ENCODE assay signal across 13 cellular contexts in the genomic region with DNA sequence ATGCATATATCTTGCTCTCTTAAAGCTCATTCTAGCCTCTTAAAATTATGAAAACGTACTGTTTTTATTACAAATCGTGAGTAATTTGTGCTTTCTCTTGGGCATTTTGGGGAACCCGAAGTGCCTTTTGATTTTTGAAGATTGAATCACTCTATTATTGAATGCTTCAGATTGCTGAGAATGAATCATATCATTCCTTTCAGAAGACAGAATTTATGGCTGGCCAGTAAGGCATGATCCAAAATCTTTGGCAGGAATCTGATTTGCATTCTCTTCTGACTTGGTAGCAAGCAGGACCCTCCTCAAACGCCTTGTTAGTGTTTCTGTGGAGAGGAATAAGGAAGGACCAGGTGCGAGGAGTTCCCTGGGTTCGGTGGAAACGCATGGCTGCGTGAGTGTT. TPM values are rescaled to one million over a fixed set of nuclear protein-coding genes. Genes with fewer than 3 reads are reported as not detected.
DNase-seq lines count a peak whose midpoint lies in the region; ATAC-seq and TF ChIP-seq lines count a peak whose summit lies in the region.
"Had no signal": no experiment of that assay in that cellular context is flagged by ENCODE, and none has a peak within 500 bp of the region (broad histone marks: within the 10 kb centered on the region; RNA-seq: fewer than 3 reads in every experiment).

No MANE protein-coding gene starts in this region.

- peak overlapping the region; percentile 87 for H3K4me2 ChIP-seq in fibroblast of lung (ENCODE audit: extremely low read depth, insufficient read depth, low read length)

- no peak overlapping the region for H3K4me3 ChIP-seq in SJSA1
- H3K4me3 ChIP-seq in fibroblast of lung (replicated peaks in 1 of 4; ENCODE audit: control extremely low read depth in 1 of 4, insufficient read depth in 1 of 4, low read depth in 3 of 4, low read length in 4 of 4), result peak overlapping the region in 1 of 4 experiments; percentile 9

- H3K27me3 ChIP-seq in SJSA1 (replicated peaks) (no peaks in the 10 kb centered on the region), fibroblast of lung (ENCODE audit: control insufficient read depth, insufficient read depth, low read length) (no peaks in the 10 kb centered on the region)

- H3K36me3 ChIP-seq in SJSA1 (peaks cover 38% of the 10 kb centered on the region), fibroblast of lung (ENCODE audit: control insufficient read depth, insufficient read depth, low read length) (peaks cover 5% of the 10 kb centered on the region)

- no peaks in the 10 kb centered on the region for H3K36me3 Mint-ChIP-seq in stimulated activated effector memory CD8-positive, alpha-beta T cell treated with anti-CD3 and anti-CD28 coated beads, Interleukin-12 subunit alpha, Interleukin-12 subunit beta, amount 100 ng/mL, for 72 hours

- peaks cover 34% of the 10 kb centered on the region for H3K4me1 ChIP-seq in SJSA1 (replicated peaks)
- H3K4me1 ChIP-seq in fibroblast of lung (ENCODE audit: control insufficient read depth, extremely low read depth, insufficient read depth, low read length), result peaks cover 40% of the 10 kb centered on the region

- intact Hi-C loops in sciatic nerve (cut with DNase I), result no loop called here

- no peaks in the 10 kb centered on the region for H3K9me3 ChIP-seq in SJSA1 (replicated peaks)
- peaks cover 2% of the 10 kb centered on the region for H3K9me3 ChIP-seq in fibroblast of lung (ENCODE audit: control insufficient read depth, insufficient read depth, low read depth, low read length)

- H3K9me3 Mint-ChIP-seq in stimulated activated effector memory CD8-positive, alpha-beta T cell treated with anti-CD3 and anti-CD28 coated beads, Interleukin-12 subunit alpha, Interleukin-12 subunit beta, amount 100 ng/mL, for 72 hours, result peaks cover 3% of the 10 kb centered on the region

- H3K27ac ChIP-seq in SJSA1 (peak overlapping the region; percentile 71), fibroblast of lung (ENCODE audit: insufficient read depth, low read length) (peak overlapping the region; percentile 85)

- DNase-seq in EH (ENCODE audit: low read depth) (peak; percentile 90), SJSA1 (ENCODE audit: low read depth in 1 of 2, low spot score in 2 of 2) (peak in 1 of 2 experiments; percentile 61), fibroblast of lung (ENCODE audit: low read depth in 2 of 2) (peak; percentile 65 to 93), sciatic nerve (ENCODE audit: low spot score) (no peak), Ammon's horn (ENCODE audit: low spot score) (no peak), NCI-H2227 treated with DMSO at 0.1 percent for 48 hours (lab: John Stamatoyannopoulos, UW) (no peak)
- no peak for DNase-seq in stimulated activated effector memory CD8-positive, alpha-beta T cell treated with anti-CD3 and anti-CD28 coated beads, Interleukin-12 subunit alpha, Interleukin-12 subunit beta, amount 100 ng/mL, for 72 hours (ENCODE audit: low spot score in 2 of 2)
- DNase-seq: activated naive CD4-positive, alpha-beta T cell treated with Interleukin-2 at 50 U/mL for 16 hours; effector CD4-positive, alpha-beta T cell; midbrain; NCI-H187 treated with DMSO at 0.1 percent for 48 hours; T-cell had no signal

- H3K9ac ChIP-seq in fibroblast of lung (ENCODE audit: insufficient read depth, low read length), result no peak overlapping the region

- H2AFZ ChIP-seq in fibroblast of lung (ENCODE audit: low read length), result no peak overlapping the region

- no peaks in the 10 kb centered on the region for H4K20me1 ChIP-seq in fibroblast of lung (ENCODE audit: control insufficient read depth, extremely low read depth, insufficient read depth, low read length)

- no peak overlapping the region for H3K4me3 Mint-ChIP-seq in stimulated activated effector memory CD8-positive, alpha-beta T cell treated with anti-CD3 and anti-CD28 coated beads, Interleukin-12 subunit alpha, Interleukin-12 subunit beta, amount 100 ng/mL, for 72 hours
- H3K4me3 Mint-ChIP-seq: T-cell had no signal

- no peak overlapping the region for H3K27ac Mint-ChIP-seq in stimulated activated effector memory CD8-positive, alpha-beta T cell treated with anti-CD3 and anti-CD28 coated beads, Interleukin-12 subunit alpha, Interleukin-12 subunit beta, amount 100 ng/mL, for 72 hours
- H3K27ac Mint-ChIP-seq: T-cell had no signal

- peak; percentile 50 for ATAC-seq in sciatic nerve
- no peak for ATAC-seq in stimulated activated effector memory CD8-positive, alpha-beta T cell treated with anti-CD3 and anti-CD28 coated beads, Interleukin-12 subunit alpha, Interleukin-12 subunit beta, amount 100 ng/mL, for 72 hours
- no peak for ATAC-seq in HG03342 (IDR thresholded peaks at IDR 0.05; ENCODE audit: unreplicated experiment)
- ATAC-seq: T-cell had no signal

- peaks cover 66% of the 10 kb centered on the region for H3K79me2 ChIP-seq in fibroblast of lung (ENCODE audit: control insufficient read depth, insufficient read depth, low read length)

- H3K4me1 Mint-ChIP-seq in stimulated activated effector memory CD8-positive, alpha-beta T cell treated with anti-CD3 and anti-CD28 coated beads, Interleukin-12 subunit alpha, Interleukin-12 subunit beta, amount 100 ng/mL, for 72 hours, result no peaks in the 10 kb centered on the region
- H3K4me1 Mint-ChIP-seq: T-cell had no signal

- no peak for TF ChIP-seq CTCF in fibroblast of lung (conservative IDR thresholded peaks at IDR 0.05 in 1 of 2, IDR thresholded peaks at IDR 0.05 in 1 of 2; ENCODE audit: low read depth in 1 of 2, low read length in 2 of 2)

RNA-seq across cellular contexts. Expression of gene STARD13, which starts 49.5 kb away (rescaled TPM):
- total RNA-seq in SJSA1 (2014; rRNA removed; shearing (Covaris generic)), result 4.9 and 7.8 TPM in 2 replicates
- total RNA-seq in fibroblast of lung (16.2 and 44.6 TPM in 2 replicates), sciatic nerve (151 TPM)
- 22.0 and 25.2 TPM in 2 replicates for polyA plus RNA-seq in fibroblast of lung
- polyA plus RNA-seq in fibroblast of lung (2012), result 19.6 and 23.0 TPM in 2 replicates
- polyA minus RNA-seq in fibroblast of lung (ENCODE audit: low replicate concordance), result 38.8 and 44.0 TPM in 2 replicates

Comparison
In these comparisons a context has a peak if more than half of its experiments do, and no peak if none do; other contexts are left out.
1. DNase-seq: peak in EH (single experiment) and fibroblast of lung (2 of 2); none in sciatic nerve (single experiment), stimulated activated effector memory CD8-positive, alpha-beta T cell treated with anti-CD3 and anti-CD28 coated beads, Interleukin-12 subunit alpha, Interleukin-12 subunit beta, amount 100 ng/mL, for 72 hours (0 of 2), Ammon's horn (single experiment) and NCI-H2227 treated with DMSO at 0.1 percent for 48 hours (single experiment).